ENCODE assay signal across 17 cellular contexts in genomic region chr2:222872551-222872950, GRCh38. TPM values are rescaled to one million over a fixed set of nuclear protein-coding genes. Genes with fewer than 3 reads are reported as not detected.
DNase-seq lines count a peak whose midpoint lies in the region; ATAC-seq and TF ChIP-seq lines count a peak whose summit lies in the region.
"Had no signal": no experiment of that assay in that cellular context is flagged by ENCODE, and none has a peak within 500 bp of the region (broad histone marks: within the 10 kb centered on the region; RNA-seq: fewer than 3 reads in every experiment).

No MANE protein-coding gene starts in this region.

- WGBS in trophoblast cell (ENCODE audit: extremely low coverage, insufficient coverage, insufficient read length) = no CpG with 5 or more reads among the region's 4 CpGs

- H3K27ac Mint-ChIP-seq in activated CD4-positive, alpha-beta T cell treated with anti-CD3 and anti-CD28 coated beads for 36 hours = no peak overlapping the region
- H3K27ac Mint-ChIP-seq: CD4-positive, alpha-beta memory T cell had no signal

- H4K12ac ChIP-seq in trophoblast cell (ENCODE audit: low read depth, low read length) = no peak overlapping the region

- H3K79me2 ChIP-seq in DND-41 (ENCODE audit: insufficient read depth, low read length) (peaks cover 99% of the 10 kb centered on the region), trophoblast cell (ENCODE audit: control insufficient read depth, insufficient read depth, low read length, poor library complexity) (peaks cover 12% of the 10 kb centered on the region)

- no peak overlapping the region for H3K4me2 ChIP-seq in DND-41 (ENCODE audit: insufficient read depth, low read length)
- no peak overlapping the region for H3K4me2 ChIP-seq in trophoblast cell (ENCODE audit: low read length)

- H3K4me1 ChIP-seq in DND-41 (ENCODE audit: insufficient read depth, low read length) (peaks cover 3% of the 10 kb centered on the region; the same call in 1 of the 2 replicates), trophoblast cell (ENCODE audit: control insufficient read depth in 1 of 2, insufficient read depth in 2 of 2, low read length in 2 of 2) (peaks cover 2 to 4% of the 10 kb centered on the region in 2 experiments)

- peak; percentile 15 for DNase-seq in DND-41
- DNase-seq in RWPE1 (ENCODE audit: low spot score) = no peak
- DNase-seq in trophoblast cell = no peak
- DNase-seq in DMS114 treated with DMSO at 0.1 percent for 48 hours (lab: John Stamatoyannopoulos, UW; ENCODE audit: unreplicated experiment) = no peak
- no peak for DNase-seq in activated CD4-positive, alpha-beta T cell treated with anti-CD3 and anti-CD28 coated beads for 36 hours
- DNase-seq in HUDEP-2 (lab: John Stamatoyannopoulos, UW; ENCODE audit: unreplicated experiment in 76 of 76) = no peak
- DNase-seq: C1 segment of cervical spinal cord; Calu3; CD4-positive, alpha-beta memory T cell; COR-L47; DMS153; EL; GDM1; GM23248; H7; HCEC 1CT had no signal

- H3K9me3 ChIP-seq in DND-41 (ENCODE audit: insufficient read depth, low read length, severe bottlenecking) (no peaks in the 10 kb centered on the region), trophoblast cell (ENCODE audit: insufficient read depth, low read depth, low read length) (no peaks in the 10 kb centered on the region)

- no peaks in the 10 kb centered on the region for H3K36me3 Mint-ChIP-seq in activated CD4-positive, alpha-beta T cell treated with anti-CD3 and anti-CD28 coated beads for 36 hours (ENCODE audit: low read depth)
- H3K36me3 Mint-ChIP-seq: CD4-positive, alpha-beta memory T cell had no signal

- H3K4me3 ChIP-seq in DND-41 (ENCODE audit: low read depth in 1 of 2, low read length in 2 of 2) (no peak overlapping the region), trophoblast cell (ENCODE audit: low read depth, low read length) (no peak overlapping the region)
- H3K4me3 ChIP-seq: GM12878, GM23248 had no signal

- no peaks in the 10 kb centered on the region for H3K9me3 Mint-ChIP-seq in activated CD4-positive, alpha-beta T cell treated with anti-CD3 and anti-CD28 coated beads for 36 hours (ENCODE audit: low read depth)
- H3K9me3 Mint-ChIP-seq: CD4-positive, alpha-beta memory T cell had no signal

- no peak overlapping the region for H2AK5ac ChIP-seq in trophoblast cell (ENCODE audit: low read length)

- H2BK12ac ChIP-seq in trophoblast cell (ENCODE audit: low read length) = no peak overlapping the region

- H3K27me3 ChIP-seq in DND-41 (ENCODE audit: insufficient read depth, low read length, poor library complexity) (no peaks in the 10 kb centered on the region), trophoblast cell (ENCODE audit: insufficient read depth, low read length) (no peaks in the 10 kb centered on the region)

- POLR2A ChIA-PET in RWPE1 (lab: Yijun Ruan, JAX; ENCODE audit: low non-redundant PET) = no interaction called here
- POLR2A ChIA-PET in activated CD4-positive, alpha-beta T cell treated with anti-CD3 and anti-CD28 coated beads for 36 hours (lab: Charles Lee) = no interaction called here

- H3K79me1 ChIP-seq in trophoblast cell (ENCODE audit: low read length) = peaks cover 2% of the 10 kb centered on the region

- no peak overlapping the region for H3K4me3 Mint-ChIP-seq in activated CD4-positive, alpha-beta T cell treated with anti-CD3 and anti-CD28 coated beads for 36 hours
- H3K4me3 Mint-ChIP-seq: CD4-positive, alpha-beta memory T cell had no signal

- H3K9ac ChIP-seq in DND-41 (ENCODE audit: low read depth, low read length) (no peak overlapping the region), trophoblast cell (ENCODE audit: low read length) (no peak overlapping the region)
- H3K9ac ChIP-seq: GM23248 had no signal

- no peak overlapping the region for H4K91ac ChIP-seq in trophoblast cell (ENCODE audit: low read depth, low read length)

- H3K14ac ChIP-seq in trophoblast cell (ENCODE audit: low read length) = no peak overlapping the region

- intact Hi-C loops in activated CD4-positive, alpha-beta T cell treated with anti-CD3 and anti-CD28 coated beads for 36 hours (cut with DNase I, micrococcal nuclease) = no loop called here

- H3K27me3 Mint-ChIP-seq in activated CD4-positive, alpha-beta T cell treated with anti-CD3 and anti-CD28 coated beads for 36 hours = no peaks in the 10 kb centered on the region
- H3K27me3 Mint-ChIP-seq: CD4-positive, alpha-beta memory T cell had no signal

- peak; percentile 50; the same call in 1 of the 3 replicates for ATAC-seq in DND-41 (ENCODE audit: insufficient read depth, low read depth)
- no peak for ATAC-seq in activated CD4-positive, alpha-beta T cell treated with anti-CD3 and anti-CD28 coated beads for 36 hours
- ATAC-seq: GM12878 had no signal

- H3K36me3 ChIP-seq in DND-41 (ENCODE audit: insufficient read depth, low read length) (no peaks in the 10 kb centered on the region), trophoblast cell (ENCODE audit: control insufficient read depth in 1 of 2, insufficient read depth in 2 of 2, low read length in 2 of 2) (no peaks in the 10 kb centered on the region)

- no peak overlapping the region for H3K18ac ChIP-seq in trophoblast cell (ENCODE audit: low read length)

- H3K27ac ChIP-seq in DND-41 (ENCODE audit: low read length) = no peak overlapping the region
- peak overlapping the region; percentile 45 for H3K27ac ChIP-seq in RWPE1
- no peak overlapping the region for H3K27ac ChIP-seq in trophoblast cell (ENCODE audit: low read depth, low read length)
- H3K27ac ChIP-seq: GM23248 had no signal

- peak overlapping the region; percentile 30 for H3K4ac ChIP-seq in trophoblast cell (ENCODE audit: low read depth, low read length)

- TF ChIP-seq CTCF in DND-41 (IDR thresholded peaks at IDR 0.05; ENCODE audit: borderline replicate concordance, extremely low read depth, low read length, poor library complexity, severe bottlenecking) (no peak), RWPE1 (conservative IDR thresholded peaks at IDR 0.05; ENCODE audit: low read depth) (no peak)

- H3K4me1 Mint-ChIP-seq in activated CD4-positive, alpha-beta T cell treated with anti-CD3 and anti-CD28 coated beads for 36 hours = peaks cover 25% of the 10 kb centered on the region

- no peak overlapping the region for H2BK5ac ChIP-seq in trophoblast cell (ENCODE audit: low read depth, low read length, poor library complexity)

- no peak overlapping the region for H2BK120ac ChIP-seq in trophoblast cell (ENCODE audit: insufficient read depth, low read length, poor library complexity)

- H4K20me1 ChIP-seq in DND-41 (ENCODE audit: insufficient read depth, low read length) = peaks cover 73% of the 10 kb centered on the region

- no peak overlapping the region for H2AFZ ChIP-seq in DND-41 (ENCODE audit: low read depth, low read length)
- H2AFZ ChIP-seq in trophoblast cell (ENCODE audit: insufficient read depth, low read length, poor library complexity) = no peak overlapping the region
- H2AFZ ChIP-seq: GM23248 had no signal

- no peak overlapping the region for H4K8ac ChIP-seq in trophoblast cell (ENCODE audit: low read depth, low read length)

- H3K23ac ChIP-seq in trophoblast cell (ENCODE audit: low read length) = no peak overlapping the region

- CTCF ChIA-PET in RWPE1 (lab: Yijun Ruan, JAX) = interaction anchor here (0.5 kb wide), 1 partner anchor 44 kb away, joined by 11 read pairs; no protein-coding TSS in a partner anchor
- CTCF ChIA-PET in activated CD4-positive, alpha-beta T cell treated with anti-CD3 and anti-CD28 coated beads for 36 hours (lab: Charles Lee) = interaction anchor here (0.6 kb wide), 1 partner anchor 163 kb away, joined by 8 read pairs; no protein-coding TSS in a partner anchor

RNA-seq across cellular contexts. Expression of gene ACSL3, which starts 11.7 kb away (rescaled TPM):
- 119 and 124 TPM in 2 replicates for polyA plus RNA-seq in trophoblast cell (2013)
- 10 to 100 TPM; 46.2 to 48.8 TPM for total RNA-seq in activated CD4-positive, alpha-beta T cell treated with anti-CD3 and anti-CD28 coated beads for 36 hours
